In the genomic region with DNA sequence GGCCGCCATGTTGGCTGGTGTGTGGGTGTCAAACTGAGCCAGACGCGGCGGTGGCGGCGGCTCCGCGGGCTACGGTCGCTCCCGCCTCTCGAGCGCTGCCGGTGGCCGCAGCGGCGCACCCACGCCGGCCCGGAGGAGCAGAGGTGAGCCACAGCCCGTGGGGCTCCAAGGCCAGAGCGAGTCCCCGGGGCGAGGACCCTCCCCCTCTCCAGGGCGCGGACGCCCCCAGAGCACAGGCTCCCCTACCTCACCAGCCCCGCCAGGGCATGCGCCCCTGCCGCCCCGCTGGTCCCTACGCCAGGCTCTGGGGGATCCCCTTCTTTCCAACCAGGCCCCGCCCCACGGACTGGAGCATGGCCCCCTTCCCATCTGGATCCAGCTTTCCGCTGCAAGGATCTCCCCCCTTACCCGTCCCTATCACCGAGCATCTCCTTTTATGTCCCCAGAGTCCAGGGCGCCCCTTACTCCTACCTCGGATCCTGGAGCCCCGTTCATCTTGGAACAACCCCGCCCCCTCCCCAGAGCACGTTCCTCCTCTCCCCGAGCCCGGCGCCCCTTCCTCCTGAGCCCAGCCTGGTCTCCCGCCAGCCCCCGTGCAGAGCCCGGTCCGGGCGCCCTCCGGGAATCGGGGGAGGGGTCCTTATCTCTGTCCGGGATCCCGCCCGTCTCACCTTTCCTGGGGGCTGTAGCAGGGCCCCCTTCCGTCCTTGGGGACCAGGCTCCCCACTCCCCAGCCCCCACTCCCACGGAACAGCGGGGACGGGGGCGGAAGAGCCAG, we compare ENCODE assay signal across 8 cellular contexts. TPM values are rescaled to one million over a fixed set of nuclear protein-coding genes. Genes with fewer than 3 reads are reported as not detected.
DNase-seq lines count a peak whose midpoint lies in the region; ATAC-seq, FAIRE-seq and TF ChIP-seq lines count a peak whose summit lies in the region.

No MANE protein-coding gene starts in this region.

- peak overlapping the region; percentile 81 to 82 for H3K4me3 Mint-ChIP-seq in effector memory CD8-positive, alpha-beta T cell

- H3K4me2 ChIP-seq in A549, result peak overlapping the region; percentile 89

- peak in 1 of 2 experiments; percentile 31; a peak in 1 of 5 replicates for TF ChIP-seq RAD21 in A549 (conservative IDR thresholded peaks at IDR 0.05 in 1 of 2, IDR thresholded peaks at IDR 0.05 in 1 of 2)

- under 1% methylated on average over 38 of the region's 60 CpGs for WGBS in A549 (ENCODE audit: missing lambda C conversion rate)

- peak overlapping the region; percentile 87 for H3K9ac ChIP-seq in mucosa of stomach (ENCODE audit: low read length)

- H3K9me3 Mint-ChIP-seq in effector memory CD8-positive, alpha-beta T cell, result no peaks in the 10 kb centered on the region

- POLR2A ChIA-PET in A549 (lab: Yijun Ruan, JAX), result no interaction called here

- no peaks in the 10 kb centered on the region for H3K36me3 Mint-ChIP-seq in effector memory CD8-positive, alpha-beta T cell (ENCODE audit: insufficient read depth)

- peaks cover 2% of the 10 kb centered on the region for H3K36me3 ChIP-seq in WERI-Rb-1
- H3K36me3 ChIP-seq in mucosa of stomach (ENCODE audit: control insufficient read depth, insufficient read depth, low read length), result no peaks in the 10 kb centered on the region

- peaks cover 14% of the 10 kb centered on the region for H3K4me1 ChIP-seq in A549
- H3K4me1 ChIP-seq in mucosa of stomach (ENCODE audit: control insufficient read depth, insufficient read depth, low read length), result peaks cover 9% of the 10 kb centered on the region

- H3K4me3 ChIP-seq in A549, result peak overlapping the region; percentile 93
- H3K4me3 ChIP-seq in WERI-Rb-1 (ENCODE audit: low read depth, low read length), result peak overlapping the region; percentile 99
- peak overlapping the region; percentile 82 for H3K4me3 ChIP-seq in mucosa of stomach (ENCODE audit: low read length)

- peak; percentile 71 to 83 for ATAC-seq in A549
- peak; percentile 69 for ATAC-seq in GM18909 (IDR thresholded peaks at IDR 0.05; ENCODE audit: poor library complexity, unreplicated experiment)
- ATAC-seq in HG03159 (IDR thresholded peaks at IDR 0.05; ENCODE audit: unreplicated experiment), result peak; percentile 53
- peak; percentile 66 for ATAC-seq in effector memory CD8-positive, alpha-beta T cell (replicated peaks)

- H3K4me1 Mint-ChIP-seq in effector memory CD8-positive, alpha-beta T cell (ENCODE audit: low read depth in 2 of 2), result peaks cover 5 to 9% of the 10 kb centered on the region in 2 donors

- peak; percentile 49 for TF ChIP-seq POLR2A in A549 (IDR thresholded peaks at IDR 0.05; ENCODE audit: low read length)

- TF ChIP-seq CTCF in A549 (IDR thresholded peaks at IDR 0.05), result 0 out of 3 replicates have a peak, but pooled peaks have one; percentile 7
- no peak for TF ChIP-seq CTCF in WERI-Rb-1 (IDR thresholded peaks at IDR 0.05; ENCODE audit: low read depth, low read length)

- CTCF ChIA-PET in A549 (lab: Yijun Ruan, JAX), result interaction anchor here (1.6 to 3.8 kb wide), 5 partner anchors 11 to 125 kb away, joined by 4 to 21 read pairs (median 7); a partner anchor contains a TSS

- FAIRE-seq in A549 (lab: Jason Lieb, UNC), result no peak

- H3K27me3 Mint-ChIP-seq in effector memory CD8-positive, alpha-beta T cell, result no peaks in the 10 kb centered on the region

- no peaks in the 10 kb centered on the region for H3K27me3 ChIP-seq in WERI-Rb-1 (ENCODE audit: insufficient read depth, low read depth, severe bottlenecking)
- no peaks in the 10 kb centered on the region for H3K27me3 ChIP-seq in mucosa of stomach (ENCODE audit: control insufficient read depth, insufficient read depth, low read length)

- no peaks in the 10 kb centered on the region for H3K9me3 ChIP-seq in A549
- no peaks in the 10 kb centered on the region for H3K9me3 ChIP-seq in WERI-Rb-1 (ENCODE audit: severe bottlenecking)
- H3K9me3 ChIP-seq in mucosa of stomach (ENCODE audit: control insufficient read depth, low read length), result no peaks in the 10 kb centered on the region

- peak overlapping the region; percentile 57 to 81 for H3K27ac Mint-ChIP-seq in effector memory CD8-positive, alpha-beta T cell

- peak; percentile 49 to 51 for DNase-seq in A549 (ENCODE audit: low read depth in 1 of 2, low spot score in 1 of 2)
- DNase-seq in WERI-Rb-1, result peak; percentile 45
- DNase-seq in effector memory CD8-positive, alpha-beta T cell, result peak in 2 of 3 experiments; percentile 32 to 51
- peak in 6 of 49 donors; percentile 36 to 86 (median 72) for DNase-seq in substantia nigra (lab: John Stamatoyannopoulos, UW)
- DNase-seq in Kasumi-1 (lab: John Stamatoyannopoulos, UW), result no peak

- H3K27ac ChIP-seq in A549 (peak overlapping the region; percentile 89 to 97), WERI-Rb-1 (peak overlapping the region; percentile 90), substantia nigra (ENCODE audit: low read depth, low read length, poor library complexity, severe bottlenecking) (peak overlapping the region; percentile 92)

- TF ChIP-seq EP300 in A549 (IDR thresholded peaks at IDR 0.05), result no peak

TF ChIP-seq in A549, 52 proteins besides CTCF, POLR2A, EP300 and RAD21:
- no peak for TF ChIP-seq MAZ (IDR thresholded peaks at IDR 0.05; ENCODE audit: borderline replicate concordance, low read depth, low read length)
- TF ChIP-seq RNF2 (IDR thresholded peaks at IDR 0.05; ENCODE audit: borderline replicate concordance, low read depth), result no peak
- peak in 1 of 2 experiments; percentile 46; a peak in 2 of 5 replicates for TF ChIP-seq JUN (IDR thresholded peaks at IDR 0.05)
- no peak for TF ChIP-seq MYC (IDR thresholded peaks at IDR 0.05; ENCODE audit: borderline replicate concordance, low read length)
- no peak for TF ChIP-seq HDAC2 (IDR thresholded peaks at IDR 0.05)
- TF ChIP-seq SMC3 (IDR thresholded peaks at IDR 0.05), result peak; percentile 9; the same call in 1 of the 3 replicates
- TF ChIP-seq POLR2AphosphoS2 (conservative IDR thresholded peaks at IDR 0.05; ENCODE audit: low read length), result no peak
- 0 out of 2 replicates have a peak, but pooled peaks have one; percentile 12 for TF ChIP-seq GATA3 (IDR thresholded peaks at IDR 0.05; ENCODE audit: borderline replicate concordance)
- TF ChIP-seq ESRRA (IDR thresholded peaks at IDR 0.05; ENCODE audit: borderline replicate concordance, low read length), result no peak
- TF ChIP-seq TP53 (CRISPR knock-in tag; IDR thresholded peaks at IDR 0.05), result no peak
- TF ChIP-seq, protein P1, sequence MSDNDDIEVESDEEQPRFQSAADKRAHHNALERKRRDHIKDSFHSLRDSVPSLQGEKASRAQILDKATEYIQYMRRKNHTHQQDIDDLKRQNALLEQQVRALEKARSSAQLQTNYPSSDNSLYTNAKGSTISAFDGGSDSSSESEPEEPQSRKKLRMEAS (IDR thresholded peaks at IDR 0.05), result peak; percentile 21; the same call in 1 of the 2 replicates
- TF ChIP-seq KDM1A (IDR thresholded peaks at IDR 0.05; ENCODE audit: low read depth), result 0 out of 2 replicates have a peak, but pooled peaks have one; percentile 29
- TF ChIP-seq PHF8 (IDR thresholded peaks at IDR 0.05; ENCODE audit: borderline replicate concordance, low read depth), result peak; percentile 38; the same call in 1 of the 2 replicates
- TF ChIP-seq, protein P2, sequence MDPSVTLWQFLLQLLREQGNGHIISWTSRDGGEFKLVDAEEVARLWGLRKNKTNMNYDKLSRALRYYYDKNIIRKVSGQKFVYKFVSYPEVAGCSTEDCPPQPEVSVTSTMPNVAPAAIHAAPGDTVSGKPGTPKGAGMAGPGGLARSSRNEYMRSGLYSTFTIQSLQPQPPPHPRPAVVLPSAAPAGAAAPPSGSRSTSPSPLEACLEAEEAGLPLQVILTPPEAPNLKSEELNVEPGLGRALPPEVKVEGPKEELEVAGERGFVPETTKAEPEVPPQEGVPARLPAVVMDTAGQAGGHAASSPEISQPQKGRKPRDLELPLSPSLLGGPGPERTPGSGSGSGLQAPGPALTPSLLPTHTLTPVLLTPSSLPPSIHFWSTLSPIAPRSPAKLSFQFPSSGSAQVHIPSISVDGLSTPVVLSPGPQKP (IDR thresholded peaks at IDR 0.05; ENCODE audit: low read depth, low read length), result no peak
- TF ChIP-seq NPAS2 (CRISPR knock-in tag; IDR thresholded peaks at IDR 0.05; ENCODE audit: borderline replicate concordance), result no peak
TF ChIP-seq in A549: peak in this region for 6.

RNA-seq across cellular contexts. Expression of a gene that starts 0.4 kb away (rescaled TPM):
- polyA plus RNA-seq in A549 (2011; rRNA removed) (32.7 and 33.8 TPM in 2 replicates), A549 (2017; fragmentation: RNase III; extraction: RNeasy Plus Mini Kit Qiagen cat#74134 plus additional on column Dnase treatment) (30.5 to 33.0 TPM (median 32.1 TPM) in 3 replicates)
- polyA plus RNA-seq in A549 (2012; cell fraction: cytosol; rRNA removed), result 35.3 and 39.9 TPM in 2 replicates
- polyA plus RNA-seq in A549 (2012; cell fraction: nucleus; rRNA removed), result 77.1 and 85.8 TPM in 2 replicates
- 49.3 and 49.5 TPM in 2 replicates for polyA minus RNA-seq in A549 (2011; rRNA and poly(A)+ RNA removed)

Comparison
In these comparisons a context has a peak if more than half of its experiments do, and no peak if none do; other contexts are left out.
1. DNase-seq: peak in A549 (2 of 2), WERI-Rb-1 (single experiment) and effector memory CD8-positive, alpha-beta T cell (2 of 3); none in Kasumi-1 (0 of 2).
2. Peak in every context shown above with its lines, with median percentiles within 50 percentile points of each other: ATAC-seq, H3K27ac ChIP-seq and H3K4me3 ChIP-seq.